Comparison of ENCODE assay signal across 9 cellular contexts in the genomic region with DNA sequence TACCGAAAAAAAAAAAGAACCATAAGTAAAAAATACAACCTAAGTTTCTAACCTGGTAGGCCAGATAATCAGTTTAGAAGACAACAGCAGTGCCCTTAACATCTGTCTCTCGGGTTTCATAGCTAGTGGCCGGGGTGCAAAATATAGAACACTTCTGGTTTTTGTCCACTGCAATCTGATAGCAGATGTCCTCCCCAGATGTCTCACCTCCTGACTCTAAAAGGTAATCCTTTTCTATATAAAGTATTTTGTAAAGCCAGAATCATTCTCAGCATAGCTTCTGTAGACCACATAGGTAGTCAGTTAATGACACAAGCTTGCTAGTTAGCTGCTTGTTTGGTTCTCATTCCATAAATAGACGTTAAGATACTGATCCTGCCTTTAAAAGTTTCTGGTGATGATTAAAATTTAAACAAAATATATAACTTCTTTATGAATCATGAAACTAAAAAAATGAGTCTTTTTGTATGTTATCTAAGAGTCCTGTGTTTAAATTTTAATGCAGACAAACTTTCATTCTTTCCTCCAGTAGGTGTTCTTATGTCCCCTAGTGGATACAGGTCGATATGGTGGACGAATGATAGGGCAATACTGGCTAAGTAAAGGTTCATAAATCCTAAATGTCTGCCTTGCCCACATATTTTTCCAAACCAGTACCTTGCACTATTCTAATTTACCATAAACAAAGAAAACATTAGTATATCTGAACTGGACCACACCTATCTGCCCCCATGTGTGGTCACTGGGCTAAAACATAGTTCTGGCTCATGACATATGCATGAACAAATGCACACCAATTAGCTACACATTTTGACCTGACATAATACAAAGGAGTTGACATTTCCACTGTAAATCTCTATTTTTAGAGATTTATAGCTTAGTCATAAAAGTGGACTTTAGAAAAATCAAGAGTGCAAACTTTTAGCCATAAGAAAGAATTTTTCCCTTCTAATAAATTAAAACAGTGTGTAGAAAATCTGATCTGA.
DNase-seq lines count a peak whose midpoint lies in the region; ATAC-seq, FAIRE-seq and TF ChIP-seq lines count a peak whose summit lies in the region.
"Had no signal": no experiment of that assay in that cellular context is flagged by ENCODE, and none has a peak within 500 bp of the region (broad histone marks: within the 10 kb centered on the region; RNA-seq: fewer than 3 reads in every experiment).

No MANE protein-coding gene starts in this region.

- TF ChIP-seq EP300 in A549 (IDR thresholded peaks at IDR 0.05) = no peak

- TF ChIP-seq POLR2A in A549 (IDR thresholded peaks at IDR 0.05; ENCODE audit: low read length) = no peak

- peak; percentile 39 to 44; a peak in 4 of 5 replicates for TF ChIP-seq RAD21 in A549 (conservative IDR thresholded peaks at IDR 0.05 in 1 of 2, IDR thresholded peaks at IDR 0.05 in 1 of 2)

- H3K27ac ChIP-seq in A549 = no peak overlapping the region

- 84% methylated on average over 6 of the region's 6 CpGs for WGBS in A549 (ENCODE audit: missing lambda C conversion rate)

- DNase-seq in A549 (ENCODE audit: low read depth in 1 of 2, low spot score in 1 of 2) (peak in 1 of 2 experiments; percentile 29), SW480 (ENCODE audit: low spot score) (peak; percentile 14), SKM-1 treated with dmso at 0.1 percent for 144 hours (lab: John Stamatoyannopoulos, UW; ENCODE audit: unreplicated experiment) (no peak)
- DNase-seq in activated CD4-positive, alpha-beta T cell treated with anti-CD3 and anti-CD28 coated beads for 1 hour = no peak
- DNase-seq in stimulated activated CD8-positive, alpha-beta memory T cell treated with anti-CD3 and anti-CD28 coated beads, Interleukin-4, amount 100 ng/mL, for 48 hours = no peak
- DNase-seq: NCI-H446 treated with DMSO at 0.1 percent for 48 hours had no signal

- CTCF ChIA-PET in A549 (lab: Yijun Ruan, JAX) = interaction anchor here (2.2 kb wide), 1 partner anchor 458 kb away, joined by 5 read pairs; no protein-coding TSS in a partner anchor

- POLR2A ChIA-PET in A549 (lab: Yijun Ruan, JAX) = no interaction called here

- peak; percentile 28; the same call in 2 of the 3 replicates for TF ChIP-seq CTCF in A549 (IDR thresholded peaks at IDR 0.05)

- H3K4me3 ChIP-seq in A549 = no peak overlapping the region

- ATAC-seq in A549 (peak; percentile 58 to 65; a peak in 3 of 6 replicates), GM18909 (IDR thresholded peaks at IDR 0.05; ENCODE audit: poor library complexity, unreplicated experiment) (peak; percentile 82), HG02938 (IDR thresholded peaks at IDR 0.05; ENCODE audit: unreplicated experiment) (peak; percentile 82), GM18870 (IDR thresholded peaks at IDR 0.05; ENCODE audit: unreplicated experiment) (no peak)

- FAIRE-seq in A549 (lab: Jason Lieb, UNC) = no peak

- H3K4me2 ChIP-seq in A549 = no peak overlapping the region

- H3K4me1 ChIP-seq in A549 = peaks cover 25% of the 10 kb centered on the region

- H3K9me3 ChIP-seq in A549 = no peaks in the 10 kb centered on the region

TF ChIP-seq in A549, 52 proteins besides CTCF, POLR2A, EP300 and RAD21:
- TF ChIP-seq, protein P1, sequence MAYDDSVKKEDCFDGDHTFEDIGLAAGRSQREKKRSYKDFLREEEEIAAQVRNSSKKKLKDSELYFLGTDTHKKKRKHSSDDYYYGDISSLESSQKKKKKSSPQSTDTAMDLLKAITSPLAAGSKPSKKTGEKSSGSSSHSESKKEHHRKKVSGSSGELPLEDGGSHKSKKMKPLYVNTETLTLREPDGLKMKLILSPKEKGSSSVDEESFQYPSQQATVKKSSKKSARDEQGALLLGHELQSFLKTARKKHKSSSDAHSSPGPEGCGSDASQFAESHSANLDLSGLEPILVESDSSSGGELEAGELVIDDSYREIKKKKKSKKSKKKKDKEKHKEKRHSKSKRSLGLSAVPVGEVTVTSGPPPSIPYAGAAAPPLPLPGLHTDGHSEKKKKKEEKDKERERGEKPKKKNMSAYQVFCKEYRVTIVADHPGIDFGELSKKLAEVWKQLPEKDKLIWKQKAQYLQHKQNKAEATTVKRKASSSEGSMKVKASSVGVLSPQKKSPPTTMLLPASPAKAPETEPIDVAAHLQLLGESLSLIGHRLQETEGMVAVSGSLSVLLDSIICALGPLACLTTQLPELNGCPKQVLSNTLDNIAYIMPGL (CRISPR knock-in tag; IDR thresholded peaks at IDR 0.05; ENCODE audit: borderline replicate concordance) = no peak
- TF ChIP-seq MAFK (IDR thresholded peaks at IDR 0.05; ENCODE audit: partially characterized antibody) (no peak), ZC3H11A (IDR thresholded peaks at IDR 0.05) (no peak), SREBF2 (IDR thresholded peaks at IDR 0.05) (no peak), KDM5A (IDR thresholded peaks at IDR 0.05) (no peak), HDAC2 (IDR thresholded peaks at IDR 0.05) (no peak), MAZ (IDR thresholded peaks at IDR 0.05; ENCODE audit: borderline replicate concordance, low read depth, low read length) (no peak), CBX2 (IDR thresholded peaks at IDR 0.05; ENCODE audit: borderline replicate concordance, low read depth) (no peak), CHD2 (IDR thresholded peaks at IDR 0.05; ENCODE audit: low read length, partially characterized antibody) (no peak), BHLHE40 (IDR thresholded peaks at IDR 0.05; ENCODE audit: low read depth, low read length) (no peak), ZFP36 (IDR thresholded peaks at IDR 0.05; ENCODE audit: borderline replicate concordance, partially characterized antibody) (no peak), NFE2L2 (conservative IDR thresholded peaks at IDR 0.05; ENCODE audit: low read length) (no peak), FOXS1 (CRISPR knock-in tag; IDR thresholded peaks at IDR 0.05) (no peak)
- TF ChIP-seq, protein P2, sequence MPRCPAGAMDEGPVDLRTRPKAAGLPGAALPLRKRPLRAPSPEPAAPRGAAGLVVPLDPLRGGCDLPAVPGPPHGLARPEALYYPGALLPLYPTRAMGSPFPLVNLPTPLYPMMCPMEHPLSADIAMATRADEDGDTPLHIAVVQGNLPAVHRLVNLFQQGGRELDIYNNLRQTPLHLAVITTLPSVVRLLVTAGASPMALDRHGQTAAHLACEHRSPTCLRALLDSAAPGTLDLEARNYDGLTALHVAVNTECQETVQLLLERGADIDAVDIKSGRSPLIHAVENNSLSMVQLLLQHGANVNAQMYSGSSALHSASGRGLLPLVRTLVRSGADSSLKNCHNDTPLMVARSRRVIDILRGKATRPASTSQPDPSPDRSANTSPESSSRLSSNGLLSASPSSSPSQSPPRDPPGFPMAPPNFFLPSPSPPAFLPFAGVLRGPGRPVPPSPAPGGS (IDR thresholded peaks at IDR 0.05) = no peak
